ENCODE assay signal across 8 cellular contexts in the genomic region with DNA sequence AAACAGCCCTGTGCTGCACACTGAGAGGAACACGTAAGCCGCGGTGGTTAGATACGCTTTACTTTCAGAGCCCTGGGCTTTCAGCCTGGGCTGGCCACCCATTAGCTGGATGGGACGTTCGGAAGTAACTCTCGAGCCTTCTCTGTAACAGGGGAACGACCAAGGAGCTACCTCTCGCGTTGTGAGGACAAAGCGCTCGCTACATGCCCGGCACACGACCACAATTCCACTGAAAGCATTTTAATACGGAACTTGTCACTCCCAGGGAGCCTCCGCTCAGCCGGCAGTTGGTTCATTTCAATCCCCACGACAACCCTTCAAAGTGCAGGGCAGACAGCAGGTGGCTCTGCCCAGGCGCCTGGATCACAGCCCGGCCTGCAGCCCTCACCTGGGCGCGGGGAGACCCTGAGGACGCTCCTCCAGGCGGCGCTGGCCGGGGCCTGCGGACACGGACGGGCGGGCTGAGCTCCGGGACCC. TPM values are rescaled to one million over a fixed set of nuclear protein-coding genes. Genes with fewer than 3 reads are reported as not detected.
DNase-seq lines count a peak whose midpoint lies in the region; ATAC-seq, FAIRE-seq and TF ChIP-seq lines count a peak whose summit lies in the region.

No MANE protein-coding gene starts in this region.

- H3K4me3 ChIP-seq in SK-N-MC (peak overlapping the region; percentile 92), esophagus squamous epithelium (peak overlapping the region; percentile 73 to 93 (median 82)), ovary (peak overlapping the region; percentile 77)

- peak overlapping the region; percentile 85 for H3K9ac ChIP-seq in SK-N-MC (ENCODE audit: insufficient read length)

- H3K36me3 ChIP-seq in SK-N-MC (ENCODE audit: insufficient read depth, low read length): peaks cover 30% of the 10 kb centered on the region
- H3K36me3 ChIP-seq in esophagus squamous epithelium: peaks cover 15 to 64% (median 31%) of the 10 kb centered on the region in 3 donors
- H3K36me3 ChIP-seq in ovary: no peaks in the 10 kb centered on the region

- FAIRE-seq in frontal cortex (lab: Jason Lieb, UNC): no peak

- TF ChIP-seq CTCF in esophagus squamous epithelium (IDR thresholded peaks at IDR 0.05) (no peak), ovary (IDR thresholded peaks at IDR 0.05) (no peak)

- no peak for DNase-seq in SK-N-MC (ENCODE audit: low read depth, low spot score)
- DNase-seq in esophagus squamous epithelium (lab: John Stamatoyannopoulos, UW): no peak
- DNase-seq in ovary: no peak
- DNase-seq in frontal cortex (ENCODE audit: low spot score in 2 of 2): no peak
- DNase-seq in iPS-NIHi7 (ENCODE audit: extremely low spot score): no peak
- DNase-seq in activated CD4-positive, alpha-beta T cell treated with anti-CD3 and anti-CD28 coated beads, Interleukin-2, amount 50 U/mL, for 48 hours: no peak

- H3K9me3 ChIP-seq in SK-N-MC (ENCODE audit: low read depth, low read length) (no peaks in the 10 kb centered on the region), esophagus squamous epithelium (no peaks in the 10 kb centered on the region), ovary (no peaks in the 10 kb centered on the region)

- ATAC-seq in GM18502 (IDR thresholded peaks at IDR 0.05; ENCODE audit: poor library complexity, unreplicated experiment) (peak; percentile 36), HG02678 (IDR thresholded peaks at IDR 0.05; ENCODE audit: unreplicated experiment) (peak; percentile 44)

- H3K27me3 ChIP-seq in esophagus squamous epithelium (no peaks in the 10 kb centered on the region), ovary (no peaks in the 10 kb centered on the region)

- intact Hi-C loops in esophagus squamous epithelium (cut with DNase I): no loop called here
- intact Hi-C loops in ovary (cut with DNase I): no loop called here

- no peak for TF ChIP-seq EP300 in ovary (IDR thresholded peaks at IDR 0.05)

- WGBS in esophagus squamous epithelium, 2 donors: 0% methylated on average over 4 to 12 of the region's 31 CpGs
- WGBS in ovary, 3 donors: 1% methylated on average over 30 to 31 of the region's 31 CpGs

- TF ChIP-seq POLR2A in esophagus squamous epithelium (IDR thresholded peaks at IDR 0.05): no peak
- TF ChIP-seq POLR2A in ovary (IDR thresholded peaks at IDR 0.05): no peak

- peak overlapping the region; percentile 62; the same call in 1 of the 2 replicates for H3K27ac ChIP-seq in SK-N-MC
- H3K27ac ChIP-seq in esophagus squamous epithelium: peak overlapping the region; percentile 69 to 91 (median 88)
- H3K27ac ChIP-seq in ovary: peak overlapping the region in 1 of 2 donors; percentile 28

- peaks cover 17 to 65% (median 20%) of the 10 kb centered on the region in 3 donors for H3K4me1 ChIP-seq in esophagus squamous epithelium
- H3K4me1 ChIP-seq in ovary (ENCODE audit: insufficient read depth): peaks cover 6% of the 10 kb centered on the region

RNA-seq across cellular contexts. Expression of a gene that starts 0.4 kb away (rescaled TPM):
- 10 to 100 TPM; 18.2 to 44.7 (median 32.0) TPM for total RNA-seq in esophagus squamous epithelium
- 10 to 100 TPM; 23.5 to 44.7 (median 33.8) TPM for total RNA-seq in ovary
- 10 to 100 TPM; 36.8 to 51.3 TPM for polyA plus RNA-seq in ovary
- total RNA-seq in frontal cortex: 13.9 TPM

RNA-seq across cellular contexts. Expression of a gene that starts 0.4 kb away (rescaled TPM):
- total RNA-seq in esophagus squamous epithelium: 10 to 100 TPM; 30.1 to 36.8 (median 33.6) TPM
- 10 to 100 TPM; 13.7 to 30.4 (median 15.8) TPM for total RNA-seq in ovary
- 10 to 100 TPM in 1 of 2 donors, 1 to 10 TPM in 1; 8.6 to 21.4 TPM for polyA plus RNA-seq in ovary
- total RNA-seq in frontal cortex: 17.1 TPM

RNA-seq across cellular contexts. Expression of a gene that starts 7.9 kb away (rescaled TPM):
- 1,000 to 10,000 TPM; 1,828 to 2,553 (median 2,363) TPM for total RNA-seq in esophagus squamous epithelium
- total RNA-seq in ovary: 1,000 to 10,000 TPM; 3,805 to 5,253 (median 4,187) TPM
- 1,000 to 10,000 TPM; 5,821 to 6,397 TPM for polyA plus RNA-seq in ovary
- 1,196 TPM for total RNA-seq in frontal cortex

RNA-seq across cellular contexts. Expression of a gene that starts 8.0 kb away (rescaled TPM):
- 10 to 100 TPM; 10.8 to 22.5 (median 15.9) TPM for total RNA-seq in esophagus squamous epithelium
- 10 to 100 TPM; 20.6 to 43.8 (median 38.7) TPM for total RNA-seq in ovary
- polyA plus RNA-seq in ovary: 10 to 100 TPM in 1 of 2 donors, 1 to 10 TPM in 1; 8.3 to 24.5 TPM
- 15.1 TPM for total RNA-seq in frontal cortex

RNA-seq across cellular contexts. Expression of a gene that starts 19.9 kb away (rescaled TPM):
- 10 to 100 TPM; 14.5 to 28.6 (median 22.0) TPM for total RNA-seq in esophagus squamous epithelium
- total RNA-seq in ovary: 10 to 100 TPM; 13.6 to 24.9 (median 21.0) TPM
- polyA plus RNA-seq in ovary: 10 to 100 TPM; 12.7 to 24.0 TPM
- 18.8 TPM for total RNA-seq in frontal cortex
